Comparison of ENCODE assay signal across 23 cellular contexts in the genomic region with DNA sequence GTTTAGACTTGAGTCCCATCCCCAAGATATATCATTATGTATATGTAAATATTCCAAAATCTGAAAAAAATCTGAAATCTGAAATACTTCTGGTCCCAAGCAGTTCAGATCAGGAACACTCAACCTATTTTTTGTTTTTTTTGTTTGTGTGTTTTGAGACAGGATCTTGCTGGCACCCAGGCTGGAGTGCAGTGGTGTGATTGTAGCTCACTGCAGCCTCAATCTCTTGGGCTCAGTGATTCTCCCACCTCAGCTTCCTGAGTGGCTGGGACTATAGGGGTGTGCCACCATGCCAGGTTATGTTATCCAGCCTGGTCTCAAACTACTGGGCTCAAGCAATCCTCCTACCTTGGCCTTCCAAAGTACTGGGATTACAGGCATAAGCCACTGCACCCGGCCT.
"Had no signal": no experiment of that assay in that cellular context is flagged by ENCODE, and none has a peak within 500 bp of the region (broad histone marks: within the 10 kb centered on the region; RNA-seq: fewer than 3 reads in every experiment).

No MANE protein-coding gene starts in this region.

- DNase-seq: colonic mucosa; cortex of kidney; dermis blood vessel endothelial cell; dorsolateral prefrontal cortex; effector CD4-positive, alpha-beta T cell; effector CD8-positive, alpha-beta T cell; effector memory CD4-positive, alpha-beta T cell; effector memory CD8-positive, alpha-beta T cell; endodermal cell; erythroblast; esophagus squamous epithelium; foreskin fibroblast; foreskin keratinocyte; foreskin melanocyte; gastrocnemius medialis; glutamatergic neuron; head of caudate nucleus; heart left ventricle; heart right ventricle had no signal

- H3K4me3 ChIP-seq: colonic mucosa, coronary artery, dorsolateral prefrontal cortex, esophagus muscularis mucosa, esophagus squamous epithelium, gastrocnemius medialis, gastroesophageal sphincter, heart left ventricle, heart right ventricle had no signal

- H3K4me1 ChIP-seq: colonic mucosa, esophagus muscularis mucosa, esophagus squamous epithelium, foreskin keratinocyte, gastrocnemius medialis, gastroesophageal sphincter had no signal

- H3K9me3 ChIP-seq: colonic mucosa, esophagus muscularis mucosa, esophagus squamous epithelium, gastrocnemius medialis, gastroesophageal sphincter, heart left ventricle, heart right ventricle had no signal

- H3K36me3 ChIP-seq: colonic mucosa, gastrocnemius medialis, heart right ventricle had no signal

- H3K27me3 ChIP-seq: colonic mucosa, dorsolateral prefrontal cortex, esophagus muscularis mucosa, esophagus squamous epithelium, foreskin keratinocyte, gastrocnemius medialis, gastroesophageal sphincter, heart left ventricle, heart right ventricle had no signal

- H3K27ac ChIP-seq: colonic mucosa, coronary artery, dorsolateral prefrontal cortex, epithelial cell of prostate, esophagus muscularis mucosa, esophagus squamous epithelium, foreskin keratinocyte, gastrocnemius medialis, gastroesophageal sphincter, heart left ventricle, heart right ventricle had no signal
